In genomic region chr6:140897349-140897748, GRCh38 we compare ENCODE assay signal across 13 cellular contexts.
DNase-seq lines count a peak whose midpoint lies in the region; ATAC-seq and TF ChIP-seq lines count a peak whose summit lies in the region.
"Had no signal": no experiment of that assay in that cellular context is flagged by ENCODE, and none has a peak within 500 bp of the region (broad histone marks: within the 10 kb centered on the region; RNA-seq: fewer than 3 reads in every experiment).

No MANE protein-coding gene starts in this region.

- H2AFZ ChIP-seq in mammary epithelial cell (ENCODE audit: low read depth, low read length), result peak overlapping the region; percentile 39
- H2AFZ ChIP-seq in SK-N-SH (ENCODE audit: low read depth), result peak overlapping the region; percentile 65; the same call in 1 of the 2 replicates

- H3K27me3 ChIP-seq in mammary epithelial cell (ENCODE audit: insufficient read depth, low read length), result no peaks in the 10 kb centered on the region
- no peaks in the 10 kb centered on the region for H3K27me3 ChIP-seq in SK-N-SH (ENCODE audit: insufficient read depth)
- H3K27me3 ChIP-seq in thoracic aorta (replicated peaks; ENCODE audit: insufficient read depth), result no peaks in the 10 kb centered on the region

- in situ Hi-C loops in mammary epithelial cell (cut with MboI; ENCODE audit: low sequenced_read_pairs in 2 of 2), result no loop called here

- H3K4me3 Mint-ChIP-seq in MCF 10A (ENCODE audit: unreplicated experiment), result no peak overlapping the region
- H3K4me3 Mint-ChIP-seq: activated B cell treated with CpG ODN at 0.5 μM for 24 hours; activated naive CD4-positive, alpha-beta T cell treated with anti-CD3 and anti-CD28 coated beads, Interleukin-2, amount 10 ng/mL, durations not matched to agents 7 days and 5 days; CD4-positive, alpha-beta T cell had no signal

- no peak for ATAC-seq in thoracic aorta (ENCODE audit: insufficient number of reproducible peaks, low FRiP score, low read depth)

- H3K9me2 ChIP-seq in SK-N-SH, result no peaks in the 10 kb centered on the region

- no peaks in the 10 kb centered on the region for H3K4me1 ChIP-seq in mammary epithelial cell (ENCODE audit: insufficient read depth, low read length)
- H3K4me1 ChIP-seq in SK-N-SH (ENCODE audit: control insufficient read depth in 1 of 2, insufficient read depth in 2 of 2, low read depth in 1 of 2, low read length in 1 of 2), result no peaks in the 10 kb centered on the region
- no peaks in the 10 kb centered on the region for H3K4me1 ChIP-seq in thoracic aorta (ENCODE audit: control insufficient read depth in 1 of 2, low read depth in 2 of 2)

- H4K20me1 ChIP-seq in mammary epithelial cell (ENCODE audit: insufficient read depth, low read length) (no peaks in the 10 kb centered on the region), SK-N-SH (ENCODE audit: insufficient read depth) (no peaks in the 10 kb centered on the region)

- POLR2A ChIA-PET in MCF 10A (lab: Yijun Ruan, JAX), result no interaction called here
- POLR2A ChIA-PET in SK-N-SH (lab: Yijun Ruan, JAX), result no interaction called here

- TF ChIP-seq RAD21 in SK-N-SH (IDR thresholded peaks at IDR 0.05; ENCODE audit: low read length), result no peak

- H3K9ac ChIP-seq in mammary epithelial cell (ENCODE audit: insufficient read depth, low read length) (no peak overlapping the region), SK-N-SH (peak overlapping the region; percentile 45; the same call in 1 of the 2 replicates)

- no peaks in the 10 kb centered on the region for H3K79me2 ChIP-seq in mammary epithelial cell (ENCODE audit: insufficient read depth, low read length)
- peaks cover 49% of the 10 kb centered on the region for H3K79me2 ChIP-seq in SK-N-SH (ENCODE audit: insufficient read depth)

- H3K4me3 ChIP-seq in mammary epithelial cell (replicated peaks in 1 of 3; ENCODE audit: insufficient read depth in 1 of 3, low read depth in 2 of 3, low read length in 3 of 3) (no peak overlapping the region), SK-N-SH (ENCODE audit: low read depth in 2 of 2, low read length in 1 of 2) (peak overlapping the region; percentile 55 to 67; a peak in 3 of 4 replicates), thoracic aorta (peak overlapping the region; percentile 43)

- 88% methylated on average over 3 of the region's 3 CpGs for WGBS in mammary epithelial cell (ENCODE audit: low coverage, missing lambda C conversion rate)
- 25% methylated on average over 3 of the region's 3 CpGs for WGBS in SK-N-SH (ENCODE audit: low lambda C conversion rate)

- BruUV-seq in mammary epithelial cell (replicated peaks; lab: Mats Ljungman, UMichigan) (no TSS peak), MCF 10A (replicated peaks; lab: Mats Ljungman, UMichigan) (no TSS peak)

- no peak overlapping the region for H3K27ac ChIP-seq in mammary epithelial cell (ENCODE audit: insufficient read depth, low read depth, low read length)
- peak overlapping the region in 1 of 2 experiments; percentile 46; a peak in 2 of 4 replicates for H3K27ac ChIP-seq in SK-N-SH (ENCODE audit: low read depth in 2 of 2, low read length in 1 of 2)
- H3K27ac ChIP-seq in thoracic aorta, result no peak overlapping the region
- no peak overlapping the region for H3K27ac ChIP-seq in caudate nucleus (ENCODE audit: low read depth, low read length)

- H3K36me3 Mint-ChIP-seq in MCF 10A (ENCODE audit: insufficient read depth, unreplicated experiment), result no peaks in the 10 kb centered on the region
- H3K36me3 Mint-ChIP-seq: activated naive CD4-positive, alpha-beta T cell treated with anti-CD3 and anti-CD28 coated beads, Interleukin-2, amount 10 ng/mL, durations not matched to agents 7 days and 5 days had no signal

- H3K27me3 Mint-ChIP-seq in MCF 10A (ENCODE audit: insufficient read depth, unreplicated experiment), result no peaks in the 10 kb centered on the region
- H3K27me3 Mint-ChIP-seq: activated B cell treated with CpG ODN at 0.5 μM for 24 hours; activated naive CD4-positive, alpha-beta T cell treated with anti-CD3 and anti-CD28 coated beads, Interleukin-2, amount 10 ng/mL, durations not matched to agents 7 days and 5 days; CD4-positive, alpha-beta T cell had no signal

- H3K36me3 ChIP-seq in mammary epithelial cell (ENCODE audit: insufficient read depth, low read length) (no peaks in the 10 kb centered on the region), SK-N-SH (replicated peaks in 1 of 2; ENCODE audit: control insufficient read depth in 1 of 2, insufficient read depth in 2 of 2, low read length in 1 of 2) (peaks cover 0 to 14% of the 10 kb centered on the region in 2 experiments), thoracic aorta (no peaks in the 10 kb centered on the region)

- CTCF ChIA-PET in mammary epithelial cell (lab: Charles Lee; ENCODE audit: low non-redundant PET), result no interaction called here
- CTCF ChIA-PET in MCF 10A (lab: Yijun Ruan, JAX), result no interaction called here
- CTCF ChIA-PET in SK-N-SH (lab: Yijun Ruan, JAX), result no interaction called here

- H3K9me3 ChIP-seq in mammary epithelial cell (replicated peaks; ENCODE audit: insufficient read depth, low read length) (no peaks in the 10 kb centered on the region), SK-N-SH (0 out of 2 replicates have a peak, but pooled peaks cover 4% of the 10 kb centered on the region), thoracic aorta (no peaks in the 10 kb centered on the region)

- no peaks in the 10 kb centered on the region for H3F3A ChIP-seq in SK-N-SH (replicated peaks; ENCODE audit: insufficient read depth)

- H3K9me3 Mint-ChIP-seq in MCF 10A (ENCODE audit: unreplicated experiment), result peaks cover 9% of the 10 kb centered on the region

- TF ChIP-seq CTCF in mammary epithelial cell (conservative IDR thresholded peaks at IDR 0.05 in 1 of 2, IDR thresholded peaks at IDR 0.05 in 1 of 2; ENCODE audit: extremely low read depth in 1 of 2, insufficient read depth in 1 of 2, low read depth in 1 of 2, low read length in 2 of 2) (no peak), MCF 10A (IDR thresholded peaks at IDR 0.05; ENCODE audit: unreplicated experiment) (no peak), SK-N-SH (IDR thresholded peaks at IDR 0.05) (no peak), thoracic aorta (IDR thresholded peaks at IDR 0.05) (no peak)

- dilution Hi-C loops in mammary epithelial cell (cut with HindIII; ENCODE audit: low sequenced_read_pairs), result no loop called here

- H3K27ac Mint-ChIP-seq in MCF 10A (ENCODE audit: low read depth, unreplicated experiment), result no peak overlapping the region
- H3K27ac Mint-ChIP-seq: activated B cell treated with CpG ODN at 0.5 μM for 24 hours; activated naive CD4-positive, alpha-beta T cell treated with anti-CD3 and anti-CD28 coated beads, Interleukin-2, amount 10 ng/mL, durations not matched to agents 7 days and 5 days; CD4-positive, alpha-beta T cell had no signal

- DNase-seq in mammary epithelial cell, result no peak
- no peak for DNase-seq in MCF 10A (ENCODE audit: unreplicated experiment)
- DNase-seq in MV-4-11 (lab: John Stamatoyannopoulos, UW), result peak; percentile 69
- no peak for DNase-seq in SK-N-SH
- DNase-seq in thoracic aorta (ENCODE audit: low spot score), result no peak
- DNase-seq in caudate nucleus (lab: John Stamatoyannopoulos, UW), result no peak
- no peak for DNase-seq in NCI-H1694 (lab: John Stamatoyannopoulos, UW)
- DNase-seq in NK-92 treated with Interleukin-12 subunit alpha and Interleukin-12 subunit beta, amount 100 ng/mL, for 24 hours (lab: John Stamatoyannopoulos, UW), result no peak
- DNase-seq: activated B cell treated with CpG ODN at 0.5 μM for 24 hours; activated CD8-positive, alpha-beta memory T cell treated with anti-CD3 and anti-CD28 coated beads, Interleukin-2, amount 50 U/mL, for 48 hours; activated naive CD4-positive, alpha-beta T cell treated with anti-CD3 and anti-CD28 coated beads, Interleukin-2, amount 10 ng/mL, durations not matched to agents 7 days and 5 days; CD4-positive, alpha-beta T cell; NCI-H774 had no signal

- no peak overlapping the region for H3K4me2 ChIP-seq in mammary epithelial cell (ENCODE audit: insufficient read depth, low read depth, low read length)
- H3K4me2 ChIP-seq in SK-N-SH, result peak overlapping the region; percentile 30

- no peaks in the 10 kb centered on the region for H3K4me1 Mint-ChIP-seq in MCF 10A (ENCODE audit: insufficient read depth, unreplicated experiment)
- H3K4me1 Mint-ChIP-seq: activated B cell treated with CpG ODN at 0.5 μM for 24 hours; activated naive CD4-positive, alpha-beta T cell treated with anti-CD3 and anti-CD28 coated beads, Interleukin-2, amount 10 ng/mL, durations not matched to agents 7 days and 5 days had no signal

- no peak for TF ChIP-seq EP300 in SK-N-SH (IDR thresholded peaks at IDR 0.05; ENCODE audit: borderline replicate concordance in 1 of 2, low read depth in 1 of 2, low read length in 1 of 2)

- intact Hi-C loops in mammary epithelial cell (cut with micrococcal nuclease), result no loop called here
- intact Hi-C loops in MCF 10A (cut with micrococcal nuclease), result no loop called here

TF ChIP-seq in SK-N-SH, 30 proteins besides CTCF, POLR2A, EP300 and RAD21 (continues in another document):
- no peak for TF ChIP-seq TCF12 (IDR thresholded peaks at IDR 0.05)
- TF ChIP-seq GATA2 (CRISPR knock-in tag; IDR thresholded peaks at IDR 0.05), result no peak
- TF ChIP-seq CHD2 (IDR thresholded peaks at IDR 0.05; ENCODE audit: low read length, partially characterized antibody), result no peak
- TF ChIP-seq ZBTB33 (IDR thresholded peaks at IDR 0.05; ENCODE audit: borderline replicate concordance, low read depth), result no peak
- TF ChIP-seq USF2 (IDR thresholded peaks at IDR 0.05; ENCODE audit: borderline replicate concordance, low read depth, low read length), result no peak
- no peak for TF ChIP-seq POLR2AphosphoS5 (IDR thresholded peaks at IDR 0.05; ENCODE audit: low read depth, low read length)

Comparison
In these comparisons a context has a peak if more than half of its experiments do, and no peak if none do; other contexts are left out.
1. H3K4me3 ChIP-seq: peak in SK-N-SH (2 of 2) and thoracic aorta (single experiment); none in mammary epithelial cell (0 of 3).